In genomic region chr13:65028101-65028500, GRCh38 we compare ENCODE assay signal across 10 cellular contexts.
"Had no signal": no experiment of that assay in that cellular context is flagged by ENCODE, and none has a peak within 500 bp of the region (broad histone marks: within the 10 kb centered on the region; RNA-seq: fewer than 3 reads in every experiment).

No MANE protein-coding gene starts in this region.

- H3K4me3 Mint-ChIP-seq: GM23338, H9 had no signal

- H3K27ac Mint-ChIP-seq: GM23338, H9 had no signal

- H2AFZ ChIP-seq: GM23248, GM23338 had no signal

- ATAC-seq: GM23338, HCT116 had no signal

- H3K27ac ChIP-seq: GM23248 had no signal

- H3K36me3 ChIP-seq: HAP-1 had no signal

- H3K9ac ChIP-seq: GM23248 had no signal

- H3K4me3 ChIP-seq: GM23248, GM23338, HAP-1 had no signal

- H3K9me3 ChIP-seq: HAP-1 had no signal

- H3K4me1 ChIP-seq: HAP-1 had no signal

- FAIRE-seq: H1, H54 had no signal

- DNase-seq: GM23248, GOT3, H7, H9, HCEC 1CT had no signal

- H3K4me2 ChIP-seq: GM23338 had no signal
